8 cellular contexts compared by ENCODE assay signal in genomic region chr17:63621229-63621683, GRCh38. TPM values are rescaled to one million over a fixed set of nuclear protein-coding genes. Genes with fewer than 3 reads are reported as not detected.
DNase-seq lines count a peak whose midpoint lies in the region; ATAC-seq, FAIRE-seq and TF ChIP-seq lines count a peak whose summit lies in the region.

No MANE protein-coding gene starts in this region.

- H3K9me3 ChIP-seq in DOHH2 (ENCODE audit: control insufficient read depth, insufficient read depth, low read length) (no peaks in the 10 kb centered on the region), esophagus muscularis mucosa (no peaks in the 10 kb centered on the region), pancreas (no peaks in the 10 kb centered on the region)

- H4K20me1 ChIP-seq in DOHH2 (ENCODE audit: control insufficient read depth, insufficient read depth, low read depth, low read length), result peaks cover 8% of the 10 kb centered on the region; the same call in 1 of the 2 replicates

- H3K27me3 ChIP-seq in DOHH2 (ENCODE audit: control insufficient read depth, low read length), result peaks cover 5% of the 10 kb centered on the region; the same call in 1 of the 2 replicates
- no peaks in the 10 kb centered on the region for H3K27me3 ChIP-seq in esophagus muscularis mucosa
- H3K27me3 ChIP-seq in pancreas, result no peaks in the 10 kb centered on the region

- CTCF ChIA-PET in RWPE1 (lab: Yijun Ruan, JAX), result interaction anchor here (0.6 to 1.0 kb wide), 3 partner anchors 9 to 69 kb away, joined by 3 read pairs; no protein-coding TSS in a partner anchor

- FAIRE-seq in pancreas (lab: Jason Lieb, UNC), result no peak

- intact Hi-C loops in esophagus muscularis mucosa (cut with DNase I) (loop anchor here (5.0 kb wide), 1 partner anchor 81 kb away; the partner anchor contains the start of gene LIMD2), pancreas (cut with DNase I) (no loop called here)

- ATAC-seq in pancreas (peak in 3 of 4 donors; percentile 6 to 24 (median 21)), HG02973 (IDR thresholded peaks at IDR 0.05; ENCODE audit: unreplicated experiment) (no peak)

- H3K36me3 ChIP-seq in DOHH2 (ENCODE audit: control insufficient read depth, low read length) (0 out of 2 replicates have a peak, but pooled peaks cover 4% of the 10 kb centered on the region), esophagus muscularis mucosa (no peaks in the 10 kb centered on the region), pancreas (no peaks in the 10 kb centered on the region)

- POLR2A ChIA-PET in RWPE1 (lab: Yijun Ruan, JAX; ENCODE audit: low non-redundant PET), result no interaction called here

- peak overlapping the region; percentile 77 for H3K4me2 ChIP-seq in DOHH2 (ENCODE audit: low read length)

- H3K4me3 ChIP-seq in DOHH2 (ENCODE audit: low read length) (peak overlapping the region; percentile 71), esophagus muscularis mucosa (peak overlapping the region; percentile 85 to 96 (median 88)), pancreas (peak overlapping the region; percentile 48 to 68 (median 60))

- WGBS in esophagus muscularis mucosa, result 14% methylated on average over 10 of the region's 10 CpGs
- 7 to 9% methylated on average over 10 of the region's 10 CpGs for WGBS in pancreas, 2 donors

- no peak for TF ChIP-seq CTCF in DOHH2 (IDR thresholded peaks at IDR 0.05; ENCODE audit: low read depth, low read length, poor library complexity, severe bottlenecking)
- no peak for TF ChIP-seq CTCF in RWPE1 (conservative IDR thresholded peaks at IDR 0.05; ENCODE audit: low read depth)
- TF ChIP-seq CTCF in esophagus muscularis mucosa (IDR thresholded peaks at IDR 0.05), result no peak
- no peak for TF ChIP-seq CTCF in pancreas (IDR thresholded peaks at IDR 0.05)

- no peaks in the 10 kb centered on the region for H3K9me2 ChIP-seq in DOHH2 (replicated peaks; ENCODE audit: control insufficient read depth, low read length)

- H3K27ac ChIP-seq in DOHH2 (ENCODE audit: low read depth, low read length) (peak overlapping the region; percentile 44), RWPE1 (peak overlapping the region; percentile 94), esophagus muscularis mucosa (replicated peaks in 1 of 4) (peak overlapping the region; percentile 85 to 91 (median 88)), pancreas (peak overlapping the region; percentile 51 to 75 (median 70))

- H3K4me1 ChIP-seq in DOHH2 (ENCODE audit: control insufficient read depth, low read length) (peaks cover 26% of the 10 kb centered on the region), esophagus muscularis mucosa (peaks cover 30 to 37% (median 35%) of the 10 kb centered on the region in 4 donors), pancreas (peaks cover 0 to 24% (median 22%) of the 10 kb centered on the region in 3 donors)

- no peak for TF ChIP-seq EP300 in esophagus muscularis mucosa (IDR thresholded peaks at IDR 0.05)

- DNase-seq in RWPE1 (ENCODE audit: low spot score), result peak; percentile 49
- DNase-seq in esophagus muscularis mucosa (ENCODE audit: extremely low spot score), result no peak
- DNase-seq in pancreas, result no peak
- no peak for DNase-seq in erythroblast (lab: John Stamatoyannopoulos, UW)
- no peak for DNase-seq in DMS114 treated with DMSO at 0.1 percent for 48 hours (lab: John Stamatoyannopoulos, UW; ENCODE audit: unreplicated experiment)
- no peak for DNase-seq in cerebellum (ENCODE audit: low spot score)

- no peaks in the 10 kb centered on the region; the same call in 1 of the 2 replicates for H3F3A ChIP-seq in DOHH2 (ENCODE audit: control insufficient read depth, insufficient read depth)

- TF ChIP-seq POLR2A in esophagus muscularis mucosa (IDR thresholded peaks at IDR 0.05; ENCODE audit: low read depth) (no peak), erythroblast (IDR thresholded peaks at IDR 0.05; ENCODE audit: low read length) (no peak)

- peaks cover 35% of the 10 kb centered on the region for H3K79me2 ChIP-seq in DOHH2 (ENCODE audit: control insufficient read depth, low read length)

RNA-seq across cellular contexts. Expression of gene MAP3K3, which starts 1.0 kb away (rescaled TPM):
- total RNA-seq in esophagus muscularis mucosa, result 100 to 1,000 TPM in 1 of 4 donors, 10 to 100 TPM in 3; 67.7 to 132 (median 86.6) TPM
- 10 to 100 TPM in 3 of 6 donors, 1 to 10 TPM in 3; 8.4 to 21.9 (median 9.9) TPM for total RNA-seq in pancreas
- polyA plus RNA-seq in pancreas, result 10 to 100 TPM; 13.4 to 16.9 TPM
- total RNA-seq in cerebellum, result 28.9 TPM

RNA-seq across cellular contexts. Expression of gene TACO1, which starts 20.6 kb away (rescaled TPM):
- total RNA-seq in esophagus muscularis mucosa (10 to 100 TPM in 3 of 4 donors, 1 to 10 TPM in 1; 9.4 to 35.0 (median 14.8) TPM), pancreas (10 to 100 TPM in 1 of 6 donors, 1 to 10 TPM in 5; 5.6 to 10.5 (median 7.6) TPM), cerebellum (8.0 TPM)
- 10 to 100 TPM in 1 of 2 donors, 1 to 10 TPM in 1; 9.5 to 11.6 TPM for polyA plus RNA-seq in pancreas

Comparison
In these comparisons a context has a peak if more than half of its experiments do, and no peak if none do; other contexts are left out.
1. H3K27ac ChIP-seq: peak in every context shown above with its lines; median percentile 94 in RWPE1; 88 in esophagus muscularis mucosa; 70 in pancreas; 44 in DOHH2.